Comparison of ENCODE assay signal across 27 cellular contexts in the genomic region with DNA sequence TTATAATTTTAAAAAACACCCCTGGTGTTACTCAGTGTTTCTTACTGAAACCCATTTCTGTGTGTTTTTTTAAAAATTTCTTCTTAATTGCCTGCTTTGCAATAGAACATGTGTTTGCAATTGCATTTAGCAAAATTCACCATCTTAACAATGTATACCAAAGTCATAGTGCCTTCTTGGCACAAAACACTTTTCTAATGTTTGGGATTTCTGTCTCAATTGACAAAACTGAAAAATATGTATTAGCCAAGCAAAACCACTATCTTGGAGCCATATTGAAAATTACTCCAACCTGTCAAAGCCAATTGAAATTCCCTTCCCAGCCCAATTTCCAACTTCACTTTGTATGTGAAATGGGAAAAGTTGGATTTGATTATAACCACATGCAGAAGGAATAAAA.
"Had no signal": no experiment of that assay in that cellular context is flagged by ENCODE, and none has a peak within 500 bp of the region (broad histone marks: within the 10 kb centered on the region; RNA-seq: fewer than 3 reads in every experiment).

No MANE protein-coding gene starts in this region.

- H3K9me3 ChIP-seq: esophagus squamous epithelium, gastroesophageal sphincter, heart left ventricle, lower lobe of right lung, mucosa of descending colon had no signal

- ATAC-seq: effector memory CD8-positive, alpha-beta T cell; esophagus mucosa; foreskin keratinocyte; gastroesophageal sphincter; heart left ventricle; left colon; left lobe of liver; left ventricle myocardium superior; lower lobe of right lung; mucosa of descending colon; naive thymus-derived CD8-positive, alpha-beta T cell had no signal

- H3K27ac ChIP-seq: epithelial cell of prostate, esophagus squamous epithelium, foreskin keratinocyte, gastroesophageal sphincter, heart left ventricle, hepatocyte, lower lobe of right lung had no signal

- H3K9me3 Mint-ChIP-seq: dendritic cell treated with granulocyte-macrophage colony-stimulating factor and Interleukin-4, amounts not matched to agents 40 ng/mL and 50 ng/mL, for 4 days; effector memory CD8-positive, alpha-beta T cell; endodermal cell; mesothelial cell of epicardium; naive thymus-derived CD8-positive, alpha-beta T cell had no signal

- H3K36me3 Mint-ChIP-seq: immature natural killer cell; mesothelial cell of epicardium; naive B cell; naive thymus-derived CD8-positive, alpha-beta T cell had no signal

- H3K4me1 ChIP-seq: esophagus squamous epithelium, gastroesophageal sphincter, heart left ventricle, lower lobe of right lung had no signal

- H3K27me3 ChIP-seq: esophagus squamous epithelium, gastroesophageal sphincter, heart left ventricle, hepatocyte had no signal

- DNase-seq: cortex of kidney; effector CD8-positive, alpha-beta T cell; effector memory CD8-positive, alpha-beta T cell; endodermal cell; erythroblast; esophagus squamous epithelium; foreskin keratinocyte; heart left ventricle; hypothalamus; immature natural killer cell; islet precursor cell; kidney; kidney glomerular epithelial cell; left colon; left ventricle myocardium superior; lower lobe of right lung; mesenchymal stem cell; mucosa of descending colon; naive B cell; naive thymus-derived CD8-positive, alpha-beta T cell had no signal

- H3K4me1 Mint-ChIP-seq: immature natural killer cell; naive B cell; naive thymus-derived CD8-positive, alpha-beta T cell had no signal

- H3K27me3 Mint-ChIP-seq: dendritic cell treated with granulocyte-macrophage colony-stimulating factor and Interleukin-4, amounts not matched to agents 40 ng/mL and 50 ng/mL, for 4 days; effector memory CD8-positive, alpha-beta T cell; naive B cell had no signal

- H3K4me3 Mint-ChIP-seq: dendritic cell treated with granulocyte-macrophage colony-stimulating factor and Interleukin-4, amounts not matched to agents 40 ng/mL and 50 ng/mL, for 4 days; effector memory CD8-positive, alpha-beta T cell; endodermal cell; immature natural killer cell; mesothelial cell of epicardium; naive B cell; naive thymus-derived CD8-positive, alpha-beta T cell had no signal

- H3K4me3 ChIP-seq: esophagus squamous epithelium, gastroesophageal sphincter, heart left ventricle, hepatocyte, lower lobe of right lung, mucosa of descending colon had no signal

- H3K36me3 ChIP-seq: esophagus squamous epithelium, gastroesophageal sphincter, heart left ventricle, lower lobe of right lung had no signal
